Comparison of ENCODE assay signal across 1 cellular context in the genomic region with DNA sequence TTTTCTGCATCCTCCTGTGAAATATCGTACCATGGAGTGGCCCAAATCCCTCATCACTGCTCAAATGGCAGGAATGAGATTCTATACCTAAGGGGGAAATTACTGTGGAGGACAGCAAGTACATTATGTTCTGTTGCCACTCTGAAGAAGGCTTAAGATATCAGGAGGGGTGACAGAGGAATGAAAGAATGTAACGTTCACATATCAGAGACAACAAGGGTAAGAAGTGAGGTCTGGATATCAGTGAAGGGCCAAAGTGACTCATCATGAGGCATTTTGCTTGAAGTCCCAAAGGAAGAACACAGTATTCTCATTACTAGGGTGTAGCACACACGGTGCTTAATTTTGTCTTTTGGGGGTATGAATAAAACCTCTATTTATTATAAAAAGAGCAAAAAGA.
TF ChIP-seq lines count a peak whose summit lies in the region.

No MANE protein-coding gene starts in this region.

TF ChIP-seq in endothelial cell of umbilical vein, 7 proteins besides CTCF, POLR2A, EP300 and RAD21:
- TF ChIP-seq MYC (IDR thresholded peaks at IDR 0.05; ENCODE audit: low read depth, low read length) (no peak), POLR2AphosphoS5 (IDR thresholded peaks at IDR 0.05; ENCODE audit: insufficient read depth, low read depth, low read length) (no peak), FOS (IDR thresholded peaks at IDR 0.05; ENCODE audit: borderline replicate concordance, insufficient read depth, low read length) (peak; percentile 71), EZH2 (IDR thresholded peaks at IDR 0.05; ENCODE audit: borderline replicate concordance, low read depth, low read length, severe bottlenecking) (no peak), GATA2 (IDR thresholded peaks at IDR 0.05; ENCODE audit: insufficient read depth, insufficient read length, low read depth, low read length) (no peak), JUN (IDR thresholded peaks at IDR 0.05; ENCODE audit: borderline replicate concordance, insufficient read depth, insufficient read length, low read depth) (no peak)
TF ChIP-seq in endothelial cell of umbilical vein: peak in this region for 1.
